23 cellular contexts compared by ENCODE assay signal in genomic region chr13:60572855-60573254, GRCh38.
DNase-seq lines count a peak whose midpoint lies in the region; ATAC-seq and TF ChIP-seq lines count a peak whose summit lies in the region.
"Had no signal": no experiment of that assay in that cellular context is flagged by ENCODE, and none has a peak within 500 bp of the region (broad histone marks: within the 10 kb centered on the region; RNA-seq: fewer than 3 reads in every experiment).

No MANE protein-coding gene starts in this region.

- no peak for TF ChIP-seq POLR2A in body of pancreas (IDR thresholded peaks at IDR 0.05)

- TF ChIP-seq CTCF in foreskin keratinocyte (conservative IDR thresholded peaks at IDR 0.05) (no peak), osteocyte (IDR thresholded peaks at IDR 0.05) (no peak), body of pancreas (IDR thresholded peaks at IDR 0.05) (no peak), smooth muscle cell (IDR thresholded peaks at IDR 0.05; ENCODE audit: borderline replicate concordance, insufficient read depth, poor library complexity, severe bottlenecking) (no peak)

- H3K27me3 ChIP-seq in foreskin keratinocyte, result no peaks in the 10 kb centered on the region
- no peaks in the 10 kb centered on the region for H3K27me3 ChIP-seq in body of pancreas
- H3K27me3 ChIP-seq in smooth muscle cell (ENCODE audit: low read depth), result no peaks in the 10 kb centered on the region
- H3K27me3 ChIP-seq: heart right ventricle, Peyer's patch, upper lobe of left lung had no signal

- H3K27ac Mint-ChIP-seq in osteocyte (ENCODE audit: unreplicated experiment), result peak overlapping the region; percentile 13
- H3K27ac Mint-ChIP-seq: activated naive CD8-positive, alpha-beta T cell treated with anti-CD3 and anti-CD28 coated beads, Interleukin-2, amount 10 ng/mL, durations not matched to agents 7 days and 5 days; IgD-negative memory B cell; nephron had no signal

- no peaks in the 10 kb centered on the region for H4K20me1 ChIP-seq in smooth muscle cell (ENCODE audit: low read depth)

- H3K9ac ChIP-seq in smooth muscle cell (ENCODE audit: low read depth), result no peak overlapping the region

- no peak overlapping the region for H3K4me3 Mint-ChIP-seq in osteocyte (ENCODE audit: unreplicated experiment)
- H3K4me3 Mint-ChIP-seq: activated naive CD8-positive, alpha-beta T cell treated with anti-CD3 and anti-CD28 coated beads, Interleukin-2, amount 10 ng/mL, durations not matched to agents 7 days and 5 days; IgD-negative memory B cell; nephron had no signal

- no peak overlapping the region for H2AFZ ChIP-seq in smooth muscle cell (ENCODE audit: low read depth)

- H3K4me1 ChIP-seq in foreskin keratinocyte, result no peaks in the 10 kb centered on the region
- H3K4me1 ChIP-seq in body of pancreas, result no peaks in the 10 kb centered on the region
- H3K4me1 ChIP-seq in smooth muscle cell (ENCODE audit: low read depth), result peaks cover 5% of the 10 kb centered on the region
- H3K4me1 ChIP-seq: heart right ventricle, Peyer's patch, prostate gland, upper lobe of left lung had no signal

- H3F3A ChIP-seq in smooth muscle cell (ENCODE audit: low read depth), result no peaks in the 10 kb centered on the region

- WGBS in body of pancreas, 2 donors, result 87 to 93% methylated on average over 8 of the region's 8 CpGs
- 64% methylated on average over 8 of the region's 8 CpGs for WGBS in smooth muscle cell (ENCODE audit: low lambda C conversion rate)

- no peak overlapping the region for H3K4me3 ChIP-seq in body of pancreas
- no peak overlapping the region for H3K4me3 ChIP-seq in smooth muscle cell
- H3K4me3 ChIP-seq: HAP-1, heart right ventricle, mucosa of descending colon, Peyer's patch, prostate gland, skin epidermis, upper lobe of left lung had no signal

- H3K27ac ChIP-seq in foreskin keratinocyte (peak overlapping the region; percentile 83), body of pancreas (no peak overlapping the region), smooth muscle cell (ENCODE audit: low read depth) (no peak overlapping the region)
- H3K27ac ChIP-seq: heart right ventricle, Peyer's patch, prostate gland, skin epidermis, upper lobe of left lung had no signal

- H3K36me3 ChIP-seq in body of pancreas (replicated peaks in 1 of 2; ENCODE audit: insufficient read depth in 1 of 2, low read depth in 2 of 2) (peaks cover 4 to 5% of the 10 kb centered on the region in 2 donors), smooth muscle cell (ENCODE audit: low read depth) (peaks cover 14% of the 10 kb centered on the region)
- H3K36me3 ChIP-seq: HAP-1, prostate gland had no signal

- intact Hi-C loops in body of pancreas (cut with DNase I), result no loop called here

- DNase-seq in NCI-H748 (lab: John Stamatoyannopoulos, UW; ENCODE audit: unreplicated experiment) (peak; percentile 7), NCI-H748 treated with DMSO at 0.1 percent for 48 hours (lab: John Stamatoyannopoulos, UW) (no peak), NCI-H2227 treated with DMSO at 0.1 percent for 48 hours (lab: John Stamatoyannopoulos, UW) (peak; percentile 34), foreskin keratinocyte (no peak), osteocyte (ENCODE audit: extremely low spot score, unreplicated experiment) (no peak), body of pancreas (no peak), smooth muscle cell (lab: John Stamatoyannopoulos, UW; ENCODE audit: unreplicated experiment) (no peak), NCI-H2196 (lab: John Stamatoyannopoulos, UW; ENCODE audit: unreplicated experiment) (no peak)
- DNase-seq: activated effector memory CD4-positive, alpha-beta T cell treated with anti-CD3 and anti-CD28 coated beads, Interleukin-2, amount 50 U/mL, for 16 hours; activated naive CD8-positive, alpha-beta T cell treated with anti-CD3 and anti-CD28 coated beads, Interleukin-2, amount 10 ng/mL, durations not matched to agents 7 days and 5 days; heart right ventricle; NCI-H1105; NCI-H2029 treated with DMSO at 0.1 percent for 48 hours; NCI-H510A; Peyer's patch; T-helper 1 cell; upper lobe of left lung had no signal

- H3K36me3 Mint-ChIP-seq in osteocyte (ENCODE audit: unreplicated experiment), result peaks cover 24% of the 10 kb centered on the region

- H3K9me3 ChIP-seq in body of pancreas, result no peaks in the 10 kb centered on the region
- no peaks in the 10 kb centered on the region for H3K9me3 ChIP-seq in smooth muscle cell (replicated peaks; ENCODE audit: low read depth)
- H3K9me3 ChIP-seq: HAP-1, heart right ventricle, mucosa of descending colon, Peyer's patch, prostate gland, upper lobe of left lung had no signal

- H3K27me3 Mint-ChIP-seq in osteocyte (ENCODE audit: unreplicated experiment), result no peaks in the 10 kb centered on the region
- H3K27me3 Mint-ChIP-seq: activated naive CD8-positive, alpha-beta T cell treated with anti-CD3 and anti-CD28 coated beads, Interleukin-2, amount 10 ng/mL, durations not matched to agents 7 days and 5 days; IgD-negative memory B cell had no signal

- no peaks in the 10 kb centered on the region for H3K79me2 ChIP-seq in smooth muscle cell (ENCODE audit: low read depth)

- peaks cover 19% of the 10 kb centered on the region for H3K4me1 Mint-ChIP-seq in osteocyte (ENCODE audit: unreplicated experiment)
- H3K4me1 Mint-ChIP-seq: activated naive CD8-positive, alpha-beta T cell treated with anti-CD3 and anti-CD28 coated beads, Interleukin-2, amount 10 ng/mL, durations not matched to agents 7 days and 5 days; IgD-negative memory B cell; nephron had no signal

- peaks cover 5% of the 10 kb centered on the region for H3K9me3 Mint-ChIP-seq in osteocyte (ENCODE audit: unreplicated experiment)
- H3K9me3 Mint-ChIP-seq: activated naive CD8-positive, alpha-beta T cell treated with anti-CD3 and anti-CD28 coated beads, Interleukin-2, amount 10 ng/mL, durations not matched to agents 7 days and 5 days had no signal

- no peak overlapping the region for H3K4me2 ChIP-seq in smooth muscle cell

- ATAC-seq in foreskin keratinocyte, result peak; percentile 3
- no peak for ATAC-seq in body of pancreas

Comparison
In these comparisons a context has a peak if more than half of its experiments do, and no peak if none do; other contexts are left out.
1. DNase-seq: peak in NCI-H748 (single experiment) and NCI-H2227 treated with DMSO at 0.1 percent for 48 hours (single experiment); none in NCI-H748 treated with DMSO at 0.1 percent for 48 hours (single experiment), foreskin keratinocyte (0 of 2), osteocyte (single experiment), body of pancreas (0 of 4), smooth muscle cell (single experiment) and NCI-H2196 (single experiment).